In the genomic region with DNA sequence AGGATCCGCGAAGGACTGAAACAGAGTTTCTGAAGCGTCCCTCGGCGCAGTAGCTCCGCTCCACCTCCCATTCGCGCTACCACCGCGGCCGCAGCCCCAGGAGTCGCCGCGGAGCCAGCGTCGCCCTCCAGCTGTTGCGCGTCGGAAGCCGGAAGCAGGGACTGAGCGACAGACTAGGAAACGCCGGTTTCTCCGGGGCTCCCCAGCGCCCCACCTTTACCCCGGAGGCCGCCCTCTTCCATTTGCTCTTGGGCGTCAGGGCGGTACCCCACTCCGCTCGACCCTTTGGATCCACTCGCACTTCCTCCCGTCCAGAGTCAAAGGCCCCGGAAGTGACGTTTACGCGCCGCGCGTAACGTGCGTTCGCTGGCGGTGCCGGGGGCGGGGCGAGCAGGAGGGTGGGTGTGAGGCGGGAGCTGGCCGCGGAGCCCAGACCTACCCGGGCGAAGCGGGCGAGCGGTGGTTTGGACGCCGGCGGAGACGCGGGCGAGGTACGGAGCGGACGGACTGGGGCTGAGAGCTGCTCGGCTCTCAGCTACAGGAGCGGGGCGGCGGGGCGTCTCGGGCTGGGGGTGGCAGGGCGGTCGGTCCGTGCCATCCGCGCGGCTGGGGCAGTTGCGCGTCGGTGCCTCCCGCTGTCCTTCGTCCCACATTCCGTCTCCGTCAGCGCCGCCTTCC, we compare ENCODE assay signal across 8 cellular contexts. TPM values are rescaled to one million over a fixed set of nuclear protein-coding genes. Genes with fewer than 3 reads are reported as not detected.
DNase-seq lines count a peak whose midpoint lies in the region; ATAC-seq and TF ChIP-seq lines count a peak whose summit lies in the region.

A gene (plus strand): TSS at position 432 of the 678 bp plus-strand sequence. CDS start 31,167 bp downstream, outside the sequence.

- peak within 1 kb of the TSS; percentile 93 for H3K4me3 Mint-ChIP-seq in neural progenitor cell

- H3K4me3 ChIP-seq in HFF-Myc (replicated peaks; ENCODE audit: low read depth, low read length) (peak within 1 kb of the TSS; percentile 67), SJSA1 (peak within 1 kb of the TSS; percentile 70), neural progenitor cell (peak within 1 kb of the TSS; percentile 90), stomach smooth muscle (ENCODE audit: low read length in 2 of 2) (peak within 1 kb of the TSS; percentile 68 to 92)

- peaks cover 13% of the 10 kb centered on the region for H3K4me1 Mint-ChIP-seq in neural progenitor cell

- TF ChIP-seq CTCF in HFF-Myc (IDR thresholded peaks at IDR 0.05; ENCODE audit: low read depth, low read length, missing control alignments): no peak
- TF ChIP-seq CTCF in foreskin keratinocyte (conservative IDR thresholded peaks at IDR 0.05): peak; percentile 10
- TF ChIP-seq CTCF in neural progenitor cell (IDR thresholded peaks at IDR 0.05): no peak

- H3F3A ChIP-seq in neural progenitor cell (ENCODE audit: low read depth): peaks cover 13% of the 10 kb centered on the region

- peaks cover 56% of the 10 kb centered on the region for H3K79me2 ChIP-seq in neural progenitor cell (ENCODE audit: low read depth)

- H3K4me1 ChIP-seq in SJSA1 (replicated peaks) (peaks cover 17% of the 10 kb centered on the region), foreskin keratinocyte (no peaks in the 10 kb centered on the region), neural progenitor cell (peaks cover 3% of the 10 kb centered on the region), stomach smooth muscle (ENCODE audit: control insufficient read depth, insufficient read depth, low read length) (peaks cover 5% of the 10 kb centered on the region)

- H3K27me3 ChIP-seq in SJSA1 (replicated peaks) (no peaks in the 10 kb centered on the region), foreskin keratinocyte (no peaks in the 10 kb centered on the region), neural progenitor cell (no peaks in the 10 kb centered on the region), stomach smooth muscle (ENCODE audit: control insufficient read depth in 1 of 2, insufficient read depth in 2 of 2, low read length in 2 of 2) (no peaks in the 10 kb centered on the region)

- H3K9ac ChIP-seq in neural progenitor cell (peak within 1 kb of the TSS; percentile 80), stomach smooth muscle (ENCODE audit: low read length in 2 of 2) (peak within 1 kb of the TSS; percentile 86 to 93)

- peak within 1 kb of the TSS; percentile 74 for H3K27ac Mint-ChIP-seq in neural progenitor cell

- H3K9me3 Mint-ChIP-seq in neural progenitor cell: peaks cover 10% of the 10 kb centered on the region

- peaks cover 19% of the 10 kb centered on the region for H3K36me3 Mint-ChIP-seq in neural progenitor cell

- 0 out of 2 replicates have a peak, but pooled peaks cover 2% of the 10 kb centered on the region for H3K9me3 ChIP-seq in SJSA1 (replicated peaks)
- H3K9me3 ChIP-seq in neural progenitor cell (ENCODE audit: low read depth): peaks cover 3% of the 10 kb centered on the region
- H3K9me3 ChIP-seq in stomach smooth muscle (ENCODE audit: control insufficient read depth in 2 of 2, low read length in 2 of 2): peaks cover 4 to 5% of the 10 kb centered on the region in 2 donors

- H3K4me2 ChIP-seq in neural progenitor cell: peak within 1 kb of the TSS; percentile 84

- H2AFZ ChIP-seq in neural progenitor cell (replicated peaks): peak within 1 kb of the TSS; percentile 77

- peak; percentile 87 for ATAC-seq in foreskin keratinocyte

- peak within 1 kb of the TSS; percentile 73 for H3K27ac ChIP-seq in SJSA1
- peak within 1 kb of the TSS; percentile 90 for H3K27ac ChIP-seq in foreskin keratinocyte
- peak within 1 kb of the TSS; percentile 86 for H3K27ac ChIP-seq in neural progenitor cell
- H3K27ac ChIP-seq in stomach smooth muscle (ENCODE audit: low read length): peak within 1 kb of the TSS; percentile 96

- peaks cover 19% of the 10 kb centered on the region for H4K20me1 ChIP-seq in neural progenitor cell (ENCODE audit: low read depth)

- H3K36me3 ChIP-seq in SJSA1 (peaks cover 32% of the 10 kb centered on the region), neural progenitor cell (no peaks in the 10 kb centered on the region), stomach smooth muscle (ENCODE audit: control insufficient read depth in 2 of 2, insufficient read depth in 2 of 2, low read length in 2 of 2) (peaks cover 8 to 10% of the 10 kb centered on the region in 2 donors)

- DNase-seq in GM04503 (ENCODE audit: low read depth): peak; percentile 71
- DNase-seq in HFF-Myc (ENCODE audit: extremely low read depth, low read depth): peak; percentile 69
- peak; percentile 89 for DNase-seq in MV-4-11 (lab: John Stamatoyannopoulos, UW)
- DNase-seq in SJSA1 (ENCODE audit: low read depth in 1 of 2, low spot score in 2 of 2): peak; percentile 94 to 97
- peak; percentile 86 to 94 (median 92) for DNase-seq in activated naive CD4-positive, alpha-beta T cell (lab: John Stamatoyannopoulos, UW)
- peak; percentile 83 to 90 for DNase-seq in foreskin keratinocyte
- DNase-seq in neural progenitor cell (ENCODE audit: low spot score): peak; percentile 98

- peaks cover 9% of the 10 kb centered on the region for H3K27me3 Mint-ChIP-seq in neural progenitor cell (ENCODE audit: insufficient read depth, low read depth)

RNA-seq across cellular contexts. Expression of the gene that starts here (rescaled TPM):
- 23.3 and 34.2 TPM in 2 replicates for total RNA-seq in SJSA1 (2014; rRNA removed; shearing (Covaris generic))
- 31.7 and 33.5 TPM in 2 replicates for total RNA-seq in foreskin keratinocyte
- 12.3 and 15.6 TPM in 2 replicates for polyA plus RNA-seq in foreskin keratinocyte
- total RNA-seq in neural progenitor cell (ENCODE audit: low replicate concordance): 26.5 and 36.5 TPM in 2 replicates

Comparison
In these comparisons a context has a peak if more than half of its experiments do, and no peak if none do; other contexts are left out.
1. Peak in every context shown above with its lines: DNase-seq, ATAC-seq, H3K4me3 ChIP-seq and H3K27ac ChIP-seq.